In the genomic region with DNA sequence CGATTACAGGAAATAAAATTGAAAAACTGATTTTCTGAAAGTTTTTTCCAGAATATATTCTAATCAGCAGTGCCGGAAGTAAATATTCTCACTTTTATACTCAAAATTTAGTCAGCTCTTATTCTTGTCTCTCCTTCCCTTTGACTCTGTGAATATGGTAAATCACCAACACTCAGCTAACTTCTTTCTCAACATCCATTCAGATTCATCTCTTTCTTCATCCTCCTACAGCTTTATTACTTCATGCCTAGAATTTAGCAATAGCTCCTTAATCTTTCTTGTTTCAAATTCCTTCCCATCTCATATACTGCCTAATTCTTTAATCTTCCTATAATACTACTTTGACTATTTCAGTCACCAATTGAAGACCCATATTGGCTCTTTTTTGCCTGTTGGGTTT, we compare ENCODE assay signal across 18 cellular contexts.
"Had no signal": no experiment of that assay in that cellular context is flagged by ENCODE, and none has a peak within 500 bp of the region (broad histone marks: within the 10 kb centered on the region; RNA-seq: fewer than 3 reads in every experiment).

No MANE protein-coding gene starts in this region.

- H3K4me3 ChIP-seq: transverse colon, vagina had no signal

- ATAC-seq: activated CD4-positive, CD25-positive, alpha-beta regulatory T cell treated with anti-CD3 and anti-CD28 coated beads, Interleukin-2, amount 50 U/mL, for 24 hours; activated naive CD8-positive, alpha-beta T cell treated with anti-CD3 and anti-CD28 coated beads, Interleukin-2, amount 50 U/mL, for 24 hours; naive thymus-derived CD8-positive, alpha-beta T cell had no signal

- H3K4me1 ChIP-seq: transverse colon, vagina had no signal

- H3K27me3 ChIP-seq: neutrophil, transverse colon, vagina had no signal

- H3K27ac ChIP-seq: neutrophil, transverse colon, vagina had no signal

- DNase-seq: activated CD4-positive, alpha-beta T cell treated with anti-CD3 and anti-CD28 coated beads, Interleukin-2, amount 50 U/mL, for 1 hour; activated CD8-positive, alpha-beta memory T cell treated with anti-CD3 and anti-CD28 coated beads for 24 hours; activated naive CD4-positive, alpha-beta T cell treated with anti-CD3 and anti-CD28 coated beads for 36 hours; activated naive CD8-positive, alpha-beta T cell treated with anti-CD3 and anti-CD28 coated beads, Interleukin-2, amount 50 U/mL, for 24 hours; endodermal cell; erythroblast; islet precursor cell; naive thymus-derived CD8-positive, alpha-beta T cell; posterior cingulate gyrus; retina; small intestine; stimulated activated CD4-positive, alpha-beta T cell treated with anti-CD3 and anti-CD28 coated beads, Interleukin-4, amount 100 ng/mL, for 24 hours; stimulated activated naive CD4-positive, alpha-beta T cell treated with Interleukin-2 at 50 U/mL for 16 hours; substantia nigra; transverse colon had no signal

- H3K36me3 ChIP-seq: neutrophil, transverse colon, vagina had no signal

- H3K9me3 ChIP-seq: neutrophil, transverse colon, vagina had no signal
